In the genomic region with DNA sequence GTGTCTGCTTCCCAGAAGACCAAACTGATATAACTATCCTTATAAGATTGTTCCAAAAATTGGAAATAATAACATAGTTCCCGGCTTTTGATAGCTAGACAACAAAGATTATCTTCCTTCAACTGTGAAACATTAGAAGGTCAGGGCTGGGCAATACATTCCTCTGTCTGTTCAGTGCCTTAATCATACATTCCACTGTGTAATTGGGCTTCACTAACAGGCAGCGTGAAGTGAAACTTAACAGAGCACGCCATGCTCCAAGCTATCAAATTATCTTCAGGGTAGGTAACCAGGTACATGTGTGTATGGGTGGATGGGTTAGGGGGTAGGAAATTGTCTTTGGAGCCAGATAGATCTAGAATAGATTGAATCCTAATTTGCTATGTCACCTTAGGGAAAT, we compare ENCODE assay signal across 18 cellular contexts. TPM values are rescaled to one million over a fixed set of nuclear protein-coding genes. Genes with fewer than 3 reads are reported as not detected.
DNase-seq lines count a peak whose midpoint lies in the region; ATAC-seq and TF ChIP-seq lines count a peak whose summit lies in the region.
"Had no signal": no experiment of that assay in that cellular context is flagged by ENCODE, and none has a peak within 500 bp of the region (broad histone marks: within the 10 kb centered on the region; RNA-seq: fewer than 3 reads in every experiment).

No MANE protein-coding gene starts in this region.

- no peak overlapping the region for H3K27ac Mint-ChIP-seq in neural progenitor cell
- H3K27ac Mint-ChIP-seq in activated CD4-positive, alpha-beta T cell treated with anti-CD3 and anti-CD28 coated beads for 36 hours: no peak overlapping the region

- H3K79me2 ChIP-seq in neural progenitor cell (ENCODE audit: low read depth): no peaks in the 10 kb centered on the region

- H2AFZ ChIP-seq in neural progenitor cell (replicated peaks): no peak overlapping the region

- no peaks in the 10 kb centered on the region for H3K9me3 Mint-ChIP-seq in neural progenitor cell
- H3K9me3 Mint-ChIP-seq in activated CD4-positive, alpha-beta T cell treated with anti-CD3 and anti-CD28 coated beads for 36 hours (ENCODE audit: low read depth): no peaks in the 10 kb centered on the region

- H3K4me3 ChIP-seq in epithelial cell of proximal tubule (ENCODE audit: low read depth, low read length) (no peak overlapping the region), neural progenitor cell (no peak overlapping the region)
- H3K4me3 ChIP-seq: ascending aorta, testis had no signal

- H3K4me1 Mint-ChIP-seq in neural progenitor cell: peaks cover 33% of the 10 kb centered on the region
- no peaks in the 10 kb centered on the region for H3K4me1 Mint-ChIP-seq in activated CD4-positive, alpha-beta T cell treated with anti-CD3 and anti-CD28 coated beads for 36 hours

- no peak overlapping the region for H3K4me2 ChIP-seq in neural progenitor cell

- no peaks in the 10 kb centered on the region for H3K27me3 Mint-ChIP-seq in neural progenitor cell (ENCODE audit: insufficient read depth, low read depth)
- peaks cover 3% of the 10 kb centered on the region for H3K27me3 Mint-ChIP-seq in activated CD4-positive, alpha-beta T cell treated with anti-CD3 and anti-CD28 coated beads for 36 hours

- H3K9me3 ChIP-seq in neural progenitor cell (ENCODE audit: low read depth): no peaks in the 10 kb centered on the region
- H3K9me3 ChIP-seq: ascending aorta, testis had no signal

- H3K36me3 ChIP-seq in neural progenitor cell: no peaks in the 10 kb centered on the region
- H3K36me3 ChIP-seq: ascending aorta had no signal

- H3K36me3 Mint-ChIP-seq in neural progenitor cell: no peaks in the 10 kb centered on the region
- H3K36me3 Mint-ChIP-seq in activated CD4-positive, alpha-beta T cell treated with anti-CD3 and anti-CD28 coated beads for 36 hours (ENCODE audit: low read depth): no peaks in the 10 kb centered on the region

- no peaks in the 10 kb centered on the region for H4K20me1 ChIP-seq in neural progenitor cell (ENCODE audit: low read depth)

- POLR2A ChIA-PET in activated CD4-positive, alpha-beta T cell treated with anti-CD3 and anti-CD28 coated beads for 36 hours (lab: Charles Lee): no interaction called here

- no peak for ATAC-seq in HG02610 (IDR thresholded peaks at IDR 0.05; ENCODE audit: unreplicated experiment)
- ATAC-seq in HG02588 (IDR thresholded peaks at IDR 0.05; ENCODE audit: unreplicated experiment): no peak
- no peak for ATAC-seq in activated CD4-positive, alpha-beta T cell treated with anti-CD3 and anti-CD28 coated beads for 36 hours
- ATAC-seq: foreskin keratinocyte had no signal

- peak; percentile 14 for DNase-seq in ELR (ENCODE audit: low read depth)
- DNase-seq in NCI-H2227 treated with DMSO at 0.1 percent for 48 hours (lab: John Stamatoyannopoulos, UW): peak; percentile 55
- DNase-seq in epithelial cell of proximal tubule (ENCODE audit: low read depth): peak; percentile 56
- DNase-seq in neural progenitor cell (ENCODE audit: low spot score): peak; percentile 10
- DNase-seq in medulla oblongata (ENCODE audit: extremely low spot score): no peak
- DNase-seq in activated CD4-positive, alpha-beta T cell treated with anti-CD3 and anti-CD28 coated beads for 36 hours: no peak
- DNase-seq: activated CD8-positive, alpha-beta memory T cell treated with anti-CD3 and anti-CD28 coated beads for 24 hours; activated effector memory CD4-positive, alpha-beta T cell treated with anti-CD3 and anti-CD28 coated beads, Interleukin-2, amount 50 U/mL, for 16 hours; effector CD4-positive, alpha-beta T cell; NCI-H345; stimulated activated CD4-positive, alpha-beta T cell treated with anti-CD3 and anti-CD28 coated beads, Interleukin-2, amount 100 ng/mL, for 24 hours; SW 1271; testis had no signal

- H3F3A ChIP-seq in neural progenitor cell (ENCODE audit: low read depth): no peaks in the 10 kb centered on the region

- no peaks in the 10 kb centered on the region for H3K4me1 ChIP-seq in neural progenitor cell
- H3K4me1 ChIP-seq: ascending aorta, foreskin keratinocyte, testis had no signal

- CTCF ChIA-PET in activated CD4-positive, alpha-beta T cell treated with anti-CD3 and anti-CD28 coated beads for 36 hours (lab: Charles Lee): no interaction called here

- H3K27ac ChIP-seq in neural progenitor cell: no peak overlapping the region
- H3K27ac ChIP-seq: ascending aorta, C4-2B, foreskin keratinocyte, testis had no signal

- no peak overlapping the region for H3K9ac ChIP-seq in neural progenitor cell

- H3K4me3 Mint-ChIP-seq in neural progenitor cell: no peak overlapping the region
- no peak overlapping the region for H3K4me3 Mint-ChIP-seq in activated CD4-positive, alpha-beta T cell treated with anti-CD3 and anti-CD28 coated beads for 36 hours

- TF ChIP-seq CTCF in epithelial cell of proximal tubule (conservative IDR thresholded peaks at IDR 0.05; ENCODE audit: low read depth, low read length): no peak
- TF ChIP-seq CTCF in neural progenitor cell (IDR thresholded peaks at IDR 0.05): no peak

- intact Hi-C loops in activated CD4-positive, alpha-beta T cell treated with anti-CD3 and anti-CD28 coated beads for 36 hours (cut with DNase I, micrococcal nuclease): no loop called here

- H3K27me3 ChIP-seq in neural progenitor cell: no peaks in the 10 kb centered on the region
- H3K27me3 ChIP-seq: ascending aorta, testis had no signal

RNA-seq across cellular contexts. Expression of a gene that starts 23.5 kb away (rescaled TPM):
- total RNA-seq in epithelial cell of proximal tubule (32.3 and 69.5 TPM in 2 replicates), neural progenitor cell (ENCODE audit: low replicate concordance) (74.4 and 129 TPM in 2 replicates)
- total RNA-seq in activated CD4-positive, alpha-beta T cell treated with anti-CD3 and anti-CD28 coated beads for 36 hours: 10 to 100 TPM; 60.8 to 64.9 TPM

Comparison
In these comparisons a context has a peak if more than half of its experiments do, and no peak if none do; other contexts are left out.
1. DNase-seq: peak in ELR (single experiment), NCI-H2227 treated with DMSO at 0.1 percent for 48 hours (single experiment), epithelial cell of proximal tubule (single experiment) and neural progenitor cell (single experiment); none in medulla oblongata (single experiment) and activated CD4-positive, alpha-beta T cell treated with anti-CD3 and anti-CD28 coated beads for 36 hours (single experiment).